ENCODE assay signal across 8 cellular contexts in genomic region chr17:8120520-8121443, GRCh38. TPM values are rescaled to one million over a fixed set of nuclear protein-coding genes. Genes with fewer than 3 reads are reported as not detected.
A peak's percentile ranks its signal among the peaks of the same experiment; 100 is the strongest.
DNase-seq lines count a peak whose midpoint lies in the region; ATAC-seq and TF ChIP-seq lines count a peak whose summit lies in the region.

No MANE protein-coding gene starts in this region.

- H3K4me3 ChIP-seq in liver (ENCODE audit: low read depth in 1 of 3, low read length in 3 of 3), result peak overlapping the region; percentile 0 to 40 (median 16)

- TF ChIP-seq RAD21 in liver (IDR thresholded peaks at IDR 0.05), result no peak

- peaks cover 27 to 73% (median 63%) of the 10 kb centered on the region in 4 donors for H3K4me1 ChIP-seq in liver (ENCODE audit: control insufficient read depth in 4 of 4, insufficient read depth in 4 of 4, low read length in 3 of 4)

- H3K27ac ChIP-seq in cingulate gyrus (ENCODE audit: low read depth, low read length) (peak overlapping the region; percentile 56), liver (ENCODE audit: low read depth in 1 of 2, low read length in 2 of 2) (no peak overlapping the region)

- DNase-seq in NCI-H524 (lab: John Stamatoyannopoulos, UW) (peak; percentile 34 to 63), NCI-H524 treated with DMSO at 0.1 percent for 48 hours (lab: John Stamatoyannopoulos, UW) (no peak), NCI-H2171 (lab: John Stamatoyannopoulos, UW) (peak; percentile 73)
- peak; percentile 53 for DNase-seq in activated CD4-positive, CD25-positive, alpha-beta regulatory T cell treated with anti-CD3 and anti-CD28 coated beads, Interleukin-2, amount 50 U/mL, for 16 hours (ENCODE audit: low read depth, low spot score)
- DNase-seq in stimulated activated CD4-positive, alpha-beta T cell treated with anti-CD3 and anti-CD28 coated beads, Interleukin-4, amount 100 ng/mL, for 24 hours, result peak; percentile 84

- no peak for ATAC-seq in HG02973 (IDR thresholded peaks at IDR 0.05; ENCODE audit: unreplicated experiment)

- H3K9me3 ChIP-seq in liver (ENCODE audit: control insufficient read depth in 4 of 4, low read length in 3 of 4), result no peaks in the 10 kb centered on the region

- peaks cover 3 to 26% (median 6%) of the 10 kb centered on the region in 4 donors for H3K27me3 ChIP-seq in liver (ENCODE audit: control insufficient read depth in 4 of 4, insufficient read depth in 4 of 4, low read length in 3 of 4)

- 2% methylated on average over 41 of the region's 41 CpGs for WGBS in liver

- H3K36me3 ChIP-seq in liver (ENCODE audit: control insufficient read depth in 4 of 4, insufficient read depth in 3 of 4, low read depth in 1 of 4, low read length in 3 of 4), result no peaks in the 10 kb centered on the region

- TF ChIP-seq CTCF in liver (IDR thresholded peaks at IDR 0.05; ENCODE audit: low read depth, low read length, missing input control), result peak; percentile 27

- no peak overlapping the region for H3K9ac ChIP-seq in liver (ENCODE audit: low read depth in 1 of 2, low read length in 2 of 2)

TF ChIP-seq in liver, 16 proteins besides CTCF, POLR2A, EP300 and RAD21:
- TF ChIP-seq, protein P1, sequence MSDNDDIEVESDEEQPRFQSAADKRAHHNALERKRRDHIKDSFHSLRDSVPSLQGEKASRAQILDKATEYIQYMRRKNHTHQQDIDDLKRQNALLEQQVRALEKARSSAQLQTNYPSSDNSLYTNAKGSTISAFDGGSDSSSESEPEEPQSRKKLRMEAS (IDR thresholded peaks at IDR 0.05), result peak; percentile 27
- TF ChIP-seq YY1 (IDR thresholded peaks at IDR 0.05) (no peak), REST (IDR thresholded peaks at IDR 0.05) (no peak)

RNA-seq across cellular contexts. Expression of gene ALOXE3, which starts 2.5 kb away (rescaled TPM):
- not detected for total RNA-seq in liver
- polyA plus RNA-seq in liver, result not detected

RNA-seq across cellular contexts. Expression of gene HES7, which starts 3.1 kb away (rescaled TPM):
- not detected for total RNA-seq in liver
- not detected for polyA plus RNA-seq in liver

RNA-seq across cellular contexts. Expression of gene PER1, which starts 31.4 kb away (rescaled TPM):
- 10 to 100 TPM; 10.1 to 71.6 TPM for total RNA-seq in liver
- polyA plus RNA-seq in liver, result 10 to 100 TPM; 24.9 to 34.6 TPM

RNA-seq across cellular contexts. Expression of gene ALOX12B, which starts 33.3 kb away (rescaled TPM):
- not detected for total RNA-seq in liver
- not detected for polyA plus RNA-seq in liver

RNA-seq across cellular contexts. Expression of gene VAMP2, which starts 42.0 kb away (rescaled TPM):
- 1 to 10 TPM; 4.2 to 9.0 TPM for total RNA-seq in liver
- polyA plus RNA-seq in liver, result 10 to 100 TPM; 11.4 to 25.9 TPM
